In genomic region chr15:79897380-79897678, GRCh38 we compare ENCODE assay signal across 8 cellular contexts. TPM values are rescaled to one million over a fixed set of nuclear protein-coding genes. Genes with fewer than 3 reads are reported as not detected.
A peak's percentile ranks its signal among the peaks of the same experiment; 100 is the strongest.
DNase-seq lines count a peak whose midpoint lies in the region; ATAC-seq and TF ChIP-seq lines count a peak whose summit lies in the region.

No MANE protein-coding gene starts in this region.

- H3K27me3 ChIP-seq in adipocyte (replicated peaks; ENCODE audit: control insufficient read depth, insufficient read depth, low read length) (no peaks in the 10 kb centered on the region), left lung (no peaks in the 10 kb centered on the region), thymus (ENCODE audit: control insufficient read depth, insufficient read depth) (no peaks in the 10 kb centered on the region)

- H3K4me3 ChIP-seq in adipocyte (ENCODE audit: low read length) (peak overlapping the region; percentile 83), left lung (peak overlapping the region; percentile 71 to 77), thymus (ENCODE audit: low read length) (peak overlapping the region; percentile 99)

- H3K36me3 Mint-ChIP-seq in activated CD8-positive, alpha-beta memory T cell treated with anti-CD3 and anti-CD28 coated beads, Interleukin-2, amount 10 ng/mL, durations not matched to agents 7 days and 5 days, result peaks cover 27% of the 10 kb centered on the region

- no peak for ATAC-seq in activated CD8-positive, alpha-beta memory T cell treated with anti-CD3 and anti-CD28 coated beads, Interleukin-2, amount 10 ng/mL, durations not matched to agents 7 days and 5 days
- no peak for ATAC-seq in left lung
- no peak for ATAC-seq in HG03139 (IDR thresholded peaks at IDR 0.05; ENCODE audit: unreplicated experiment)

- intact Hi-C loops in left lung (cut with DNase I), result no loop called here

- H3K4me1 ChIP-seq in adipocyte (ENCODE audit: control insufficient read depth, insufficient read depth, low read length) (peaks cover 34% of the 10 kb centered on the region), left lung (peaks cover 0 to 79% of the 10 kb centered on the region in 2 donors), thymus (ENCODE audit: control insufficient read depth, insufficient read depth, low read length) (peaks cover 7% of the 10 kb centered on the region)

- H3K27ac Mint-ChIP-seq in activated CD8-positive, alpha-beta memory T cell treated with anti-CD3 and anti-CD28 coated beads, Interleukin-2, amount 10 ng/mL, durations not matched to agents 7 days and 5 days, result peak overlapping the region; percentile 91

- no peaks in the 10 kb centered on the region for H3K9me3 ChIP-seq in adipocyte (ENCODE audit: control insufficient read depth, low read length)
- H3K9me3 ChIP-seq in left lung, result no peaks in the 10 kb centered on the region
- H3K9me3 ChIP-seq in thymus (ENCODE audit: control insufficient read depth), result no peaks in the 10 kb centered on the region

- H3K9ac ChIP-seq in adipocyte (ENCODE audit: low read length), result peak overlapping the region; percentile 96

- peaks cover 43% of the 10 kb centered on the region for H3K4me1 Mint-ChIP-seq in activated CD8-positive, alpha-beta memory T cell treated with anti-CD3 and anti-CD28 coated beads, Interleukin-2, amount 10 ng/mL, durations not matched to agents 7 days and 5 days

- H3K4me3 Mint-ChIP-seq in activated CD8-positive, alpha-beta memory T cell treated with anti-CD3 and anti-CD28 coated beads, Interleukin-2, amount 10 ng/mL, durations not matched to agents 7 days and 5 days, result peak overlapping the region; percentile 90

- 26% methylated on average over 8 of the region's 8 CpGs for WGBS in thymus

- no peaks in the 10 kb centered on the region for H3K27me3 Mint-ChIP-seq in activated CD8-positive, alpha-beta memory T cell treated with anti-CD3 and anti-CD28 coated beads, Interleukin-2, amount 10 ng/mL, durations not matched to agents 7 days and 5 days

- CTCF ChIA-PET in activated CD8-positive, alpha-beta memory T cell treated with anti-CD3 and anti-CD28 coated beads, Interleukin-2, amount 10 ng/mL, durations not matched to agents 7 days and 5 days (lab: Charles Lee), result interaction anchor here (1.3 to 3.1 kb wide), 8 partner anchors 11 to 95 kb away, joined by 3 to 20 read pairs (median 8); no protein-coding TSS in a partner anchor

- H3K27ac ChIP-seq in left lung (peak overlapping the region; percentile 96 to 99), thymus (ENCODE audit: low read depth) (peak overlapping the region; percentile 100)

- no peak for TF ChIP-seq CTCF in left lung (IDR thresholded peaks at IDR 0.05)

- no peaks in the 10 kb centered on the region for H3K9me3 Mint-ChIP-seq in activated CD8-positive, alpha-beta memory T cell treated with anti-CD3 and anti-CD28 coated beads, Interleukin-2, amount 10 ng/mL, durations not matched to agents 7 days and 5 days (ENCODE audit: low read depth)

- DNase-seq in activated CD8-positive, alpha-beta memory T cell treated with anti-CD3 and anti-CD28 coated beads, Interleukin-2, amount 10 ng/mL, durations not matched to agents 7 days and 5 days, result no peak
- no peak for DNase-seq in activated CD8-positive, alpha-beta memory T cell treated with anti-CD3 and anti-CD28 coated beads for 24 hours
- DNase-seq in adipocyte (ENCODE audit: low read depth) (no peak), left lung (no peak), SIG-M5 treated with dmso at 0.1 percent for 504 hours (lab: John Stamatoyannopoulos, UW; ENCODE audit: unreplicated experiment) (no peak), retina (no peak)

- H3K36me3 ChIP-seq in adipocyte (ENCODE audit: control insufficient read depth, insufficient read depth, low read length, severe bottlenecking) (no peaks in the 10 kb centered on the region), left lung (peaks cover 0 to 8% of the 10 kb centered on the region in 2 donors), thymus (ENCODE audit: control insufficient read depth, insufficient read depth) (no peaks in the 10 kb centered on the region)

RNA-seq across cellular contexts. Expression of gene MTHFS, which starts 0.5 kb away (rescaled TPM):
- total RNA-seq in activated CD8-positive, alpha-beta memory T cell treated with anti-CD3 and anti-CD28 coated beads, Interleukin-2, amount 10 ng/mL, durations not matched to agents 7 days and 5 days, result 10 to 100 TPM; 17.0 to 22.1 TPM
- total RNA-seq in left lung, result 10 to 100 TPM; 30.5 to 40.1 TPM
- 67.3 TPM for polyA plus RNA-seq in thymus
